8 cellular contexts compared by ENCODE assay signal in genomic region chr15:43184407-43185160, GRCh38. TPM values are rescaled to one million over a fixed set of nuclear protein-coding genes. Genes with fewer than 3 reads are reported as not detected.
A peak's percentile ranks its signal among the peaks of the same experiment; 100 is the strongest.
DNase-seq lines count a peak whose midpoint lies in the region; TF ChIP-seq lines count a peak whose summit lies in the region.

No MANE protein-coding gene starts in this region.

- H3K27ac ChIP-seq in BLaER1 treated with 17β-estradiol and CSF1 and Interleukin-3, amounts not matched to agents 10 nM and 100 nM = peak overlapping the region in 9 of 11 experiments; percentile 76 to 90 (median 83); a peak in 14 of 22 replicates
- peak overlapping the region in 58 of 59 donors; percentile 52 to 96 (median 88) for H3K27ac ChIP-seq in dorsolateral prefrontal cortex

- H3K4me1 Mint-ChIP-seq in nephron = peaks cover 10% of the 10 kb centered on the region

- no peak for DNase-seq in dorsolateral prefrontal cortex
- no peak for DNase-seq in NCI-H187 treated with DMSO at 0.1 percent for 48 hours (lab: John Stamatoyannopoulos, UW)
- no peak for DNase-seq in HEK293T (ENCODE audit: extremely low spot score)
- DNase-seq in SIG-M5 treated with dmso at 0.1 percent for 504 hours (lab: John Stamatoyannopoulos, UW; ENCODE audit: unreplicated experiment) = no peak
- DNase-seq in islet precursor cell = no peak

- H3K9me2 ChIP-seq in Loucy (replicated peaks; ENCODE audit: low read depth, low read length) = no peaks in the 10 kb centered on the region

- intact Hi-C loops in dorsolateral prefrontal cortex (cut with DNase I) = loop anchor here in 1 of 2 donors (5.0 kb wide), 1 partner anchor 52 kb away; the partner anchor contains the start of gene TMEM62

- no peaks in the 10 kb centered on the region for H3K27me3 Mint-ChIP-seq in nephron (ENCODE audit: low read depth)

- CTCF ChIA-PET in HEK293T (lab: Yijun Ruan, JAX) = interaction anchor here (1.6 kb wide), 1 partner anchor 10 kb away, joined by 7 read pairs; no protein-coding TSS in a partner anchor

- H3K4me1 ChIP-seq in BLaER1 treated with 17β-estradiol and CSF1 and Interleukin-3, amounts not matched to agents 10 nM and 100 nM = peaks cover 12 to 18% (median 16%) of the 10 kb centered on the region in 10 experiments
- H3K4me1 ChIP-seq in Loucy (ENCODE audit: insufficient read depth, low read length, poor library complexity, severe bottlenecking) = peaks cover 16% of the 10 kb centered on the region

- peak overlapping the region; percentile 89 to 96 (median 92) for H3K4me3 Mint-ChIP-seq in nephron

- peak overlapping the region in 7 of 11 experiments; percentile 76 to 88 (median 86); a peak in 11 of 22 replicates for H3K9ac ChIP-seq in BLaER1 treated with 17β-estradiol and CSF1 and Interleukin-3, amounts not matched to agents 10 nM and 100 nM
- no peak overlapping the region for H3K9ac ChIP-seq in Loucy (ENCODE audit: low read depth, low read length, poor library complexity, severe bottlenecking)

- no peaks in the 10 kb centered on the region for H3F3A ChIP-seq in Loucy (ENCODE audit: low read depth)

- H3K9me3 ChIP-seq in BLaER1 treated with 17β-estradiol and CSF1 and Interleukin-3, amounts not matched to agents 10 nM and 100 nM (replicated peaks in 1 of 11) = no peaks in the 10 kb centered on the region
- no peaks in the 10 kb centered on the region for H3K9me3 ChIP-seq in Loucy (ENCODE audit: insufficient read depth, low read depth, low read length)

- TF ChIP-seq CTCF in Loucy (conservative IDR thresholded peaks at IDR 0.05; ENCODE audit: low read length) = no peak
- TF ChIP-seq CTCF in dorsolateral prefrontal cortex (IDR thresholded peaks at IDR 0.05 in 54 of 56, conservative IDR thresholded peaks at IDR 0.05 in 2 of 56; ENCODE audit: low read depth in 1 of 56, partially characterized antibody in 56 of 56) = no peak
- TF ChIP-seq CTCF in nephron (IDR thresholded peaks at IDR 0.05; ENCODE audit: unreplicated experiment in 3 of 3) = no peak

- H3K79me2 ChIP-seq in Loucy (ENCODE audit: insufficient read depth, low read length) = peaks cover 25% of the 10 kb centered on the region

- POLR2A ChIA-PET in HEK293T (lab: Yijun Ruan, JAX) = no interaction called here

- peak overlapping the region; percentile 21 to 89 (median 88) for H3K27ac Mint-ChIP-seq in nephron

- peak overlapping the region in 6 of 10 experiments; percentile 69 to 84 (median 77); a peak in 13 of 20 replicates for H3K4me3 ChIP-seq in BLaER1 treated with 17β-estradiol and CSF1 and Interleukin-3, amounts not matched to agents 10 nM and 100 nM
- H3K4me3 ChIP-seq in Loucy (ENCODE audit: low read length, poor library complexity, severe bottlenecking) (peak overlapping the region; percentile 88), dorsolateral prefrontal cortex (peak overlapping the region in 57 of 59 donors; percentile 61 to 92 (median 82))

- H2AFZ ChIP-seq in Loucy (ENCODE audit: low read length) = peak overlapping the region; percentile 81; the same call in 1 of the 2 replicates

- peaks cover 6 to 33% (median 16%) of the 10 kb centered on the region in 11 experiments for H3K36me3 ChIP-seq in BLaER1 treated with 17β-estradiol and CSF1 and Interleukin-3, amounts not matched to agents 10 nM and 100 nM
- H3K36me3 ChIP-seq in Loucy (ENCODE audit: insufficient read depth, low read length) = peaks cover 6% of the 10 kb centered on the region; the same call in 1 of the 2 replicates

- peaks cover 3% of the 10 kb centered on the region for H3K36me3 Mint-ChIP-seq in nephron (ENCODE audit: low read depth)

- peaks cover 0 to 25% (median 6%) of the 10 kb centered on the region in 11 experiments; a peak in 10 of 22 replicates for H4K20me1 ChIP-seq in BLaER1 treated with 17β-estradiol and CSF1 and Interleukin-3, amounts not matched to agents 10 nM and 100 nM
- H4K20me1 ChIP-seq in Loucy (ENCODE audit: insufficient read depth, low read length, poor library complexity, severe bottlenecking) = peaks cover 19% of the 10 kb centered on the region

- no peaks in the 10 kb centered on the region for H3K27me3 ChIP-seq in BLaER1 treated with 17β-estradiol and CSF1 and Interleukin-3, amounts not matched to agents 10 nM and 100 nM
- H3K27me3 ChIP-seq in Loucy (ENCODE audit: insufficient read depth, low read length, poor library complexity, severe bottlenecking) = no peaks in the 10 kb centered on the region
- no peaks in the 10 kb centered on the region for H3K27me3 ChIP-seq in dorsolateral prefrontal cortex

- H3K4me2 ChIP-seq in BLaER1 treated with 17β-estradiol and CSF1 and Interleukin-3, amounts not matched to agents 10 nM and 100 nM = peak overlapping the region in 8 of 11 experiments; percentile 91 to 98 (median 94); a peak in 15 of 22 replicates
- H3K4me2 ChIP-seq in Loucy (ENCODE audit: low read depth, low read length, poor library complexity, severe bottlenecking) = peak overlapping the region; percentile 87

- H3K9me3 Mint-ChIP-seq in nephron = no peaks in the 10 kb centered on the region

TF ChIP-seq in HEK293T, 16 proteins besides CTCF, POLR2A, EP300 and RAD21:
- TF ChIP-seq L3MBTL2 (conservative IDR thresholded peaks at IDR 0.05) (no peak), ZNF384 (IDR thresholded peaks at IDR 0.05) (no peak), FOXM1 (IDR thresholded peaks at IDR 0.05; ENCODE audit: borderline replicate concordance) (no peak), SUZ12 (IDR thresholded peaks at IDR 0.05) (no peak), HDGF (IDR thresholded peaks at IDR 0.05; ENCODE audit: borderline replicate concordance) (no peak), CTBP1 (IDR thresholded peaks at IDR 0.05; ENCODE audit: borderline replicate concordance) (no peak), FOXK2 (IDR thresholded peaks at IDR 0.05) (no peak), PKNOX1 (IDR thresholded peaks at IDR 0.05) (no peak), ELF4 (IDR thresholded peaks at IDR 0.05) (no peak), SP1 (IDR thresholded peaks at IDR 0.05) (no peak), LEF1 (IDR thresholded peaks at IDR 0.05; ENCODE audit: borderline replicate concordance) (no peak), NFRKB (IDR thresholded peaks at IDR 0.05) (no peak), TARDBP (IDR thresholded peaks at IDR 0.05) (no peak), BHLHE40 (IDR thresholded peaks at IDR 0.05; ENCODE audit: borderline replicate concordance) (no peak), ARNT (IDR thresholded peaks at IDR 0.05) (no peak), FOXA1 (IDR thresholded peaks at IDR 0.05) (no peak)

RNA-seq across cellular contexts. Expression of gene CCNDBP1, which starts 0.6 kb away (rescaled TPM):
- total RNA-seq in dorsolateral prefrontal cortex = 10 to 100 TPM; 32.7 to 77.7 (median 59.5) TPM

RNA-seq across cellular contexts. Expression of gene EPB42, which starts 36.2 kb away (rescaled TPM):
- under 1 TPM in 10 of 120 experiments, not detected in 110; 0.23 to 0.83 (median 0.40) TPM for total RNA-seq in dorsolateral prefrontal cortex

RNA-seq across cellular contexts. Expression of gene TMEM62, which starts 51.2 kb away (rescaled TPM):
- 10 to 100 TPM; 21.2 to 46.2 (median 31.3) TPM for total RNA-seq in dorsolateral prefrontal cortex
